Comparison of ENCODE assay signal across 13 cellular contexts in genomic region chr1:218348628-218349185, GRCh38. TPM values are rescaled to one million over a fixed set of nuclear protein-coding genes. Genes with fewer than 3 reads are reported as not detected.
A peak's percentile ranks its signal among the peaks of the same experiment; 100 is the strongest.
DNase-seq lines count a peak whose midpoint lies in the region; ATAC-seq and TF ChIP-seq lines count a peak whose summit lies in the region.
"Had no signal": no experiment of that assay in that cellular context is flagged by ENCODE, and none has a peak within 500 bp of the region (broad histone marks: within the 10 kb centered on the region; RNA-seq: fewer than 3 reads in every experiment).

No MANE protein-coding gene starts in this region.

- H3K9me3 ChIP-seq in body of pancreas = no peaks in the 10 kb centered on the region
- H3K9me3 ChIP-seq in T-helper 17 cell (ENCODE audit: control insufficient read depth, low read length, poor library complexity, severe bottlenecking) = no peaks in the 10 kb centered on the region
- H3K9me3 ChIP-seq: neutrophil had no signal

- H3K27me3 ChIP-seq in body of pancreas = no peaks in the 10 kb centered on the region

- DNase-seq in NCI-H1417 (lab: John Stamatoyannopoulos, UW) = peak in 2 of 3 experiments; percentile 16 to 68
- DNase-seq in NCI-H1417 treated with DMSO at 0.1 percent for 48 hours (lab: John Stamatoyannopoulos, UW) = no peak
- no peak for DNase-seq in body of pancreas
- DNase-seq in medulla oblongata (ENCODE audit: extremely low spot score) = peak; percentile 41
- no peak for DNase-seq in type B pancreatic cell (ENCODE audit: extremely low spot score, unreplicated experiment)
- no peak for DNase-seq in T-helper 17 cell
- DNase-seq: 8988T; activated naive CD4-positive, alpha-beta T cell; NCI-H446 treated with DMSO at 0.1 percent for 48 hours; stimulated activated CD8-positive, alpha-beta memory T cell treated with anti-CD3 and anti-CD28 coated beads, Interleukin-4, amount 100 ng/mL, for 48 hours had no signal

- no peak for TF ChIP-seq POLR2A in body of pancreas (IDR thresholded peaks at IDR 0.05)

- TF ChIP-seq CTCF in body of pancreas (IDR thresholded peaks at IDR 0.05) (no peak), type B pancreatic cell (conservative IDR thresholded peaks at IDR 0.05) (no peak)

- peak overlapping the region in 3 of 4 donors; percentile 65 to 74 (median 74) for H3K27ac ChIP-seq in body of pancreas
- H3K27ac ChIP-seq: neutrophil had no signal

- H3K27ac Mint-ChIP-seq in type B pancreatic cell = peak overlapping the region; percentile 49
- H3K27ac Mint-ChIP-seq in T-helper 17 cell = no peak overlapping the region

- no peaks in the 10 kb centered on the region for H3K9me3 Mint-ChIP-seq in type B pancreatic cell

- intact Hi-C loops in body of pancreas (cut with DNase I) = no loop called here

- H3K4me1 ChIP-seq in body of pancreas = peaks cover 35% of the 10 kb centered on the region

- H3K27me3 Mint-ChIP-seq in type B pancreatic cell = peaks cover 34% of the 10 kb centered on the region
- peaks cover 21% of the 10 kb centered on the region for H3K27me3 Mint-ChIP-seq in T-helper 17 cell

- no peaks in the 10 kb centered on the region for H3K36me3 ChIP-seq in body of pancreas (replicated peaks in 1 of 2; ENCODE audit: insufficient read depth in 1 of 2, low read depth in 2 of 2)
- H3K36me3 ChIP-seq: neutrophil had no signal

- H3K36me3 Mint-ChIP-seq in type B pancreatic cell = peaks cover 30% of the 10 kb centered on the region
- H3K36me3 Mint-ChIP-seq in T-helper 17 cell (ENCODE audit: low read depth) = no peaks in the 10 kb centered on the region

- no peak for ATAC-seq in body of pancreas
- no peak for ATAC-seq in GM18909 (IDR thresholded peaks at IDR 0.05; ENCODE audit: poor library complexity, unreplicated experiment)
- ATAC-seq in T-helper 17 cell = no peak
- no peak for ATAC-seq in GM18907 (IDR thresholded peaks at IDR 0.05; ENCODE audit: unreplicated experiment)

- H3K4me1 Mint-ChIP-seq in type B pancreatic cell (ENCODE audit: unreplicated experiment) (peaks cover 19% of the 10 kb centered on the region), T-helper 17 cell (peaks cover 40% of the 10 kb centered on the region)

- H3K4me3 ChIP-seq in body of pancreas = no peak overlapping the region

- WGBS in body of pancreas, 2 donors = 37 to 43% methylated on average over 5 of the region's 5 CpGs

- no peak overlapping the region for H3K4me3 Mint-ChIP-seq in type B pancreatic cell
- H3K4me3 Mint-ChIP-seq in T-helper 17 cell = no peak overlapping the region

RNA-seq across cellular contexts. Expression of gene TGFB2, which starts 3.6 kb away (rescaled TPM):
- total RNA-seq in body of pancreas = 1 to 10 TPM; 4.3 to 4.9 TPM
- 18.4 and 207 TPM in 2 replicates for total RNA-seq in type B pancreatic cell (ENCODE audit: low replicate concordance)
- 1 to 10 TPM in 1 of 2 donors, under 1 TPM in 1; 0.17 to 3.0 TPM for total RNA-seq in T-helper 17 cell

Comparison
In these comparisons a context has a peak if more than half of its experiments do, and no peak if none do; other contexts are left out.
1. DNase-seq: peak in NCI-H1417 (2 of 3) and medulla oblongata (single experiment); none in NCI-H1417 treated with DMSO at 0.1 percent for 48 hours (single experiment), body of pancreas (0 of 4), type B pancreatic cell (single experiment) and T-helper 17 cell (0 of 3).